8 cellular contexts compared by ENCODE assay signal in genomic region chr7:87933605-87933952, GRCh38. TPM values are rescaled to one million over a fixed set of nuclear protein-coding genes. Genes with fewer than 3 reads are reported as not detected.
DNase-seq lines count a peak whose midpoint lies in the region; ATAC-seq, FAIRE-seq and TF ChIP-seq lines count a peak whose summit lies in the region.

No MANE protein-coding gene starts in this region.

- DNase-seq in astrocyte (ENCODE audit: low read depth), result no peak
- no peak for DNase-seq in mesothelial cell of epicardium (ENCODE audit: low spot score in 2 of 2, unreplicated experiment in 2 of 2)
- DNase-seq in NOMO-1 treated with dmso at 0.1 percent for 144 hours (lab: John Stamatoyannopoulos, UW; ENCODE audit: unreplicated experiment), result no peak
- no peak for DNase-seq in NCI-H748 (lab: John Stamatoyannopoulos, UW; ENCODE audit: unreplicated experiment)
- DNase-seq in OCI-M2 (lab: John Stamatoyannopoulos, UW; ENCODE audit: unreplicated experiment), result no peak
- DNase-seq in mucosa of gallbladder (ENCODE audit: low spot score), result no peak

- H3K79me2 ChIP-seq in astrocyte (ENCODE audit: insufficient read depth, low read length), result no peaks in the 10 kb centered on the region

- no peaks in the 10 kb centered on the region for H4K20me1 ChIP-seq in astrocyte (ENCODE audit: insufficient read depth, low read length)

- ATAC-seq in GM18517 (IDR thresholded peaks at IDR 0.05; ENCODE audit: unreplicated experiment), result peak; percentile 13
- ATAC-seq in HG03066 (IDR thresholded peaks at IDR 0.05; ENCODE audit: low read depth, unreplicated experiment), result peak; percentile 6

- no peak for FAIRE-seq in astrocyte (lab: Jason Lieb, UNC)

- peak overlapping the region; percentile 69 for H3K4me3 ChIP-seq in astrocyte (ENCODE audit: insufficient read depth, low read depth, low read length)

- peaks cover 2% of the 10 kb centered on the region for H3K36me3 Mint-ChIP-seq in astrocyte (ENCODE audit: low read depth, unreplicated experiment)
- no peaks in the 10 kb centered on the region for H3K36me3 Mint-ChIP-seq in mesothelial cell of epicardium

- no peak overlapping the region for H3K27ac Mint-ChIP-seq in astrocyte (ENCODE audit: unreplicated experiment)
- H3K27ac Mint-ChIP-seq in mesothelial cell of epicardium, result no peak overlapping the region

- H3K9me3 Mint-ChIP-seq in astrocyte (ENCODE audit: unreplicated experiment), result no peaks in the 10 kb centered on the region
- peaks cover 8% of the 10 kb centered on the region for H3K9me3 Mint-ChIP-seq in mesothelial cell of epicardium

- peaks cover 7% of the 10 kb centered on the region for H3K27me3 ChIP-seq in astrocyte (ENCODE audit: insufficient read depth, low read length)

- no peak overlapping the region for H3K9ac ChIP-seq in astrocyte (ENCODE audit: low read length)

- H3K36me3 ChIP-seq in astrocyte (ENCODE audit: insufficient read depth, low read length), result no peaks in the 10 kb centered on the region

- H3K4me2 ChIP-seq in astrocyte (ENCODE audit: low read length), result peak overlapping the region; percentile 97

- no peak overlapping the region for H3K27ac ChIP-seq in astrocyte (ENCODE audit: low read depth, low read length)

- TF ChIP-seq CTCF in astrocyte (IDR thresholded peaks at IDR 0.05; ENCODE audit: insufficient read depth, low read depth, low read length), result no peak
- no peak for TF ChIP-seq CTCF in mesothelial cell of epicardium (IDR thresholded peaks at IDR 0.05; ENCODE audit: unreplicated experiment)

- H3K4me3 Mint-ChIP-seq in astrocyte (ENCODE audit: unreplicated experiment) (peak overlapping the region; percentile 91), mesothelial cell of epicardium (peak overlapping the region; percentile 89)

- no peaks in the 10 kb centered on the region for H3K9me3 ChIP-seq in astrocyte (ENCODE audit: insufficient read depth, low read depth, low read length)

- peaks cover 7% of the 10 kb centered on the region for H3K27me3 Mint-ChIP-seq in astrocyte (ENCODE audit: low read depth, unreplicated experiment)
- peaks cover 47% of the 10 kb centered on the region for H3K27me3 Mint-ChIP-seq in mesothelial cell of epicardium (ENCODE audit: low read depth)

- H3K4me1 Mint-ChIP-seq in astrocyte (ENCODE audit: low read depth, unreplicated experiment) (no peaks in the 10 kb centered on the region), mesothelial cell of epicardium (peaks cover 10% of the 10 kb centered on the region)

- peak overlapping the region; percentile 96 for H2AFZ ChIP-seq in astrocyte (ENCODE audit: low read depth, low read length)

- H3K4me1 ChIP-seq in astrocyte (ENCODE audit: insufficient read depth, low read length), result peaks cover 5% of the 10 kb centered on the region

RNA-seq across cellular contexts. Expression of gene ADAM22, which starts 0.5 kb away (rescaled TPM):
- 1.5 and 2.2 TPM in 2 replicates for total RNA-seq in astrocyte
- total RNA-seq in mesothelial cell of epicardium, result 4.3 to 6.3 TPM (median 4.7 TPM) in 3 replicates
- 1.8 TPM for total RNA-seq in mucosa of gallbladder

RNA-seq across cellular contexts. Expression of gene DBF4, which starts 57.3 kb away (rescaled TPM):
- total RNA-seq in astrocyte (9.4 and 13.0 TPM in 2 replicates), mesothelial cell of epicardium (20.3 to 21.2 TPM (median 20.6 TPM) in 3 replicates), mucosa of gallbladder (6.0 TPM)

RNA-seq across cellular contexts. Expression of gene SLC25A40, which starts 57.4 kb away (rescaled TPM):
- 6.3 and 9.1 TPM in 2 replicates for total RNA-seq in astrocyte
- total RNA-seq in mesothelial cell of epicardium, result 20.1 to 25.6 TPM (median 24.2 TPM) in 3 replicates
- 19.5 TPM for total RNA-seq in mucosa of gallbladder
